In the genomic region with DNA sequence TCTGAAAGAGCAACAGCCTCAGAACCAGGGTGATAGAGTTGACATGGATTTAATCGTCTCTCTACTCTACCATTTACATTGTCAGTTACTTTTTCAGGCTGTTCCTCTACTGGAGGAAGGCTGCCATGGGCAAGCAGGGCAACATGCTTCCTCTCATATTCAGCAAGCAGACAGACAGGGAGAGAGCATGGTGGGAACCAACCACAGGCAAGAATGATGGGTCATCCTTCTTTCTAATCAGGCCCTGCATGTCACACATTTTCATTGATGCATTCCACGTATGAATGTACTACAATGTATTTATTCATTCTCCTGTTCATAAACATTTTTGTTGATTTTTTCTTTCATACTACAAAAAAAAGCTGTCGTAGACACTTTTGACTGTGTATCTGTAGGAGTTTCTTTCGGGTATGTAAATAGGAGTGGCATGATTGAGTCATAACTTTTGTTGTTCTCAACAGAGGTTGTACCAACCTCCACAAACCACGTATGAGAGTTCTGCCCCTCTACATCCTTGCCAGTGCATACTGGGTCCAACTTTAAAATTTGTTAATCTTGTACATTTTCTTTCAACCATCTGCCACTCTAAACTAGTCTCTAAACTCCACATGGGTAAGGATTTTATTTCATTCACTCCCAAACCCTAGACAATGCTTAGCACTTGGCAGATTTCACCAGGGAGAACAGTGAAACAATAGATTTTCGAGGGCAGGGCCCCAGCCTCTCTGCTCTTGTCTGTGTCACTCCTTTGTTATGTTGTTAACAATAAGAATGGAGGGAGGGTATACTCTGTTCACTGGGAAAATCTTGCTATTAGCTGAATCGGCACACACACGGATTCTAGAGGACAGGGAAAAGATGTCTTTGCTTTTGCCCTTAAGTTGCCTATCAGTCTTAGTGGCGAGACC, we compare ENCODE assay signal across 19 cellular contexts. TPM values are rescaled to one million over a fixed set of nuclear protein-coding genes. Genes with fewer than 3 reads are reported as not detected.
A peak's percentile ranks its signal among the peaks of the same experiment; 100 is the strongest.
DNase-seq lines count a peak whose midpoint lies in the region; ATAC-seq and TF ChIP-seq lines count a peak whose summit lies in the region.
"Had no signal": no experiment of that assay in that cellular context is flagged by ENCODE, and none has a peak within 500 bp of the region (broad histone marks: within the 10 kb centered on the region; RNA-seq: fewer than 3 reads in every experiment).

No MANE protein-coding gene starts in this region.

- no peaks in the 10 kb centered on the region for H3K36me3 Mint-ChIP-seq in activated T-helper 1 cell treated with anti-CD3 and anti-CD28 coated beads, Interleukin-12 subunit alpha, Interleukin-12 subunit beta, Interleukin-2, Interleukin-4 antibody, amounts not matched to agents 30 ng/mL and 10 ng/mL and 1 ng/mL, durations not matched to agents 14 hours and 24 hours and 36 hours (ENCODE audit: low read depth)
- H3K36me3 Mint-ChIP-seq: brain, IgD-negative memory B cell had no signal

- no peak overlapping the region for H3K4me3 Mint-ChIP-seq in activated T-helper 1 cell treated with anti-CD3 and anti-CD28 coated beads, Interleukin-12 subunit alpha, Interleukin-12 subunit beta, Interleukin-2, Interleukin-4 antibody, amounts not matched to agents 30 ng/mL and 10 ng/mL and 1 ng/mL, durations not matched to agents 14 hours and 24 hours and 36 hours
- H3K4me3 Mint-ChIP-seq: brain, H9, IgD-negative memory B cell had no signal

- ATAC-seq in activated CD4-positive, CD25-positive, alpha-beta regulatory T cell treated with anti-CD3 and anti-CD28 coated beads, Interleukin-2, amount 50 U/mL, for 24 hours: peak; percentile 63 to 65

- H2AFZ ChIP-seq in Karpas-422 (ENCODE audit: low read length): no peak overlapping the region

- intact Hi-C loops in activated T-helper 1 cell treated with anti-CD3 and anti-CD28 coated beads, Interleukin-12 subunit alpha, Interleukin-12 subunit beta, Interleukin-2, Interleukin-4 antibody, amounts not matched to agents 30 ng/mL and 10 ng/mL and 1 ng/mL, durations not matched to agents 14 hours and 24 hours and 36 hours (cut with micrococcal nuclease): loop anchor here (1.0 to 5.0 kb wide), 5 partner anchors 23 to 421 kb away; a partner anchor contains a TSS

- no peaks in the 10 kb centered on the region for H3K9me3 Mint-ChIP-seq in activated T-helper 1 cell treated with anti-CD3 and anti-CD28 coated beads, Interleukin-12 subunit alpha, Interleukin-12 subunit beta, Interleukin-2, Interleukin-4 antibody, amounts not matched to agents 30 ng/mL and 10 ng/mL and 1 ng/mL, durations not matched to agents 14 hours and 24 hours and 36 hours
- H3K9me3 Mint-ChIP-seq: H9 had no signal

- no peaks in the 10 kb centered on the region for H3K9me2 ChIP-seq in Karpas-422 (replicated peaks; ENCODE audit: insufficient read depth, low read length)

- H3K4me3 ChIP-seq in fibroblast of villous mesenchyme (ENCODE audit: low read depth, low read length) (no peak overlapping the region), Karpas-422 (ENCODE audit: low read length) (no peak overlapping the region)
- H3K4me3 ChIP-seq: BLaER1 treated with 17β-estradiol and CSF1 and Interleukin-3, amounts not matched to agents 10 nM and 100 nM; psoas muscle; thyroid gland had no signal

- no peaks in the 10 kb centered on the region for H4K20me1 ChIP-seq in Karpas-422 (ENCODE audit: insufficient read depth, low read depth, low read length)
- H4K20me1 ChIP-seq: BLaER1 treated with 17β-estradiol and CSF1 and Interleukin-3, amounts not matched to agents 10 nM and 100 nM had no signal

- no peaks in the 10 kb centered on the region for H3K27me3 ChIP-seq in Karpas-422 (ENCODE audit: low read length)
- H3K27me3 ChIP-seq: BLaER1 treated with 17β-estradiol and CSF1 and Interleukin-3, amounts not matched to agents 10 nM and 100 nM; thyroid gland had no signal

- no peak overlapping the region for H3K4me2 ChIP-seq in Karpas-422 (ENCODE audit: low read depth, low read length, poor library complexity, severe bottlenecking)

- peaks cover 18% of the 10 kb centered on the region for H3K4me1 Mint-ChIP-seq in activated T-helper 1 cell treated with anti-CD3 and anti-CD28 coated beads, Interleukin-12 subunit alpha, Interleukin-12 subunit beta, Interleukin-2, Interleukin-4 antibody, amounts not matched to agents 30 ng/mL and 10 ng/mL and 1 ng/mL, durations not matched to agents 14 hours and 24 hours and 36 hours (ENCODE audit: low read depth)
- H3K4me1 Mint-ChIP-seq: IgD-negative memory B cell had no signal

- H3K4me1 ChIP-seq in Karpas-422 (ENCODE audit: low read length): no peaks in the 10 kb centered on the region
- H3K4me1 ChIP-seq: psoas muscle, thyroid gland had no signal

- no peak for DNase-seq in activated CD4-positive, CD25-positive, alpha-beta regulatory T cell (lab: John Stamatoyannopoulos, UW)
- no peak for DNase-seq in activated T-helper 1 cell treated with anti-CD3 and anti-CD28 coated beads, Interleukin-12 subunit alpha, Interleukin-12 subunit beta, Interleukin-2, Interleukin-4 antibody, amounts not matched to agents 30 ng/mL and 10 ng/mL and 1 ng/mL, durations not matched to agents 14 hours and 24 hours and 36 hours (ENCODE audit: low spot score)
- DNase-seq in fibroblast of villous mesenchyme (ENCODE audit: low read depth): peak; percentile 12
- peak; percentile 14 for DNase-seq in renal cortical epithelial cell (ENCODE audit: low read depth)
- DNase-seq in Karpas-422: no peak
- no peak for DNase-seq in GF-D8 (lab: John Stamatoyannopoulos, UW)
- DNase-seq in cerebellum (ENCODE audit: low spot score): no peak
- DNase-seq: MV-4-11, NCI-H2029, NCI-H510A had no signal

- TF ChIP-seq CTCF in fibroblast of villous mesenchyme (IDR thresholded peaks at IDR 0.05; ENCODE audit: insufficient read depth, low read depth, low read length): no peak

- H3K9ac ChIP-seq in Karpas-422 (ENCODE audit: low read length): no peak overlapping the region
- H3K9ac ChIP-seq: BLaER1 treated with 17β-estradiol and CSF1 and Interleukin-3, amounts not matched to agents 10 nM and 100 nM had no signal

- H3K27ac Mint-ChIP-seq in activated T-helper 1 cell treated with anti-CD3 and anti-CD28 coated beads, Interleukin-12 subunit alpha, Interleukin-12 subunit beta, Interleukin-2, Interleukin-4 antibody, amounts not matched to agents 30 ng/mL and 10 ng/mL and 1 ng/mL, durations not matched to agents 14 hours and 24 hours and 36 hours: peak overlapping the region; percentile 75
- H3K27ac Mint-ChIP-seq: activated naive CD4-positive, alpha-beta T cell treated with anti-CD3 and anti-CD28 coated beads, Interleukin-2, amount 50 U/mL, for 72 hours; H9; IgD-negative memory B cell had no signal

- H3K27ac ChIP-seq in Karpas-422 (ENCODE audit: low read length): no peak overlapping the region
- H3K27ac ChIP-seq: BLaER1 treated with 17β-estradiol and CSF1 and Interleukin-3, amounts not matched to agents 10 nM and 100 nM; HL-60; psoas muscle; thyroid gland had no signal

- H3K79me2 ChIP-seq in Karpas-422 (ENCODE audit: low read length): no peaks in the 10 kb centered on the region

- H3K27me3 Mint-ChIP-seq in activated T-helper 1 cell treated with anti-CD3 and anti-CD28 coated beads, Interleukin-12 subunit alpha, Interleukin-12 subunit beta, Interleukin-2, Interleukin-4 antibody, amounts not matched to agents 30 ng/mL and 10 ng/mL and 1 ng/mL, durations not matched to agents 14 hours and 24 hours and 36 hours (ENCODE audit: insufficient read depth): peaks cover 7% of the 10 kb centered on the region

- H3K9me3 ChIP-seq in Karpas-422 (ENCODE audit: low read length): no peaks in the 10 kb centered on the region
- H3K9me3 ChIP-seq: psoas muscle, thyroid gland had no signal

- no peaks in the 10 kb centered on the region for H3K36me3 ChIP-seq in Karpas-422 (ENCODE audit: insufficient read depth, low read length)
- H3K36me3 ChIP-seq: BLaER1 treated with 17β-estradiol and CSF1 and Interleukin-3, amounts not matched to agents 10 nM and 100 nM; thyroid gland had no signal

RNA-seq across cellular contexts. Expression of a gene that starts 58.7 kb away (rescaled TPM):
- 141 and 156 TPM in 2 replicates for total RNA-seq in activated T-helper 1 cell treated with anti-CD3 and anti-CD28 coated beads, Interleukin-12 subunit alpha, Interleukin-12 subunit beta, Interleukin-2, Interleukin-4 antibody, amounts not matched to agents 30 ng/mL and 10 ng/mL and 1 ng/mL, durations not matched to agents 14 hours and 24 hours and 36 hours
- 28.0 and 30.7 TPM in 2 replicates for total RNA-seq in fibroblast of villous mesenchyme
- 42.7 and 43.2 TPM in 2 replicates for total RNA-seq in renal cortical epithelial cell
- 38.5 and 38.9 TPM in 2 replicates for total RNA-seq in Karpas-422 (2014; rRNA removed; shearing (Covaris generic); ENCODE audit: low replicate concordance)
- 39.0 TPM for total RNA-seq in cerebellum

RNA-seq across cellular contexts. Expression of a gene that starts 59.1 kb away (rescaled TPM):
- total RNA-seq in activated T-helper 1 cell treated with anti-CD3 and anti-CD28 coated beads, Interleukin-12 subunit alpha, Interleukin-12 subunit beta, Interleukin-2, Interleukin-4 antibody, amounts not matched to agents 30 ng/mL and 10 ng/mL and 1 ng/mL, durations not matched to agents 14 hours and 24 hours and 36 hours: 65.6 and 67.8 TPM in 2 replicates
- total RNA-seq in fibroblast of villous mesenchyme (44.5 and 64.8 TPM in 2 replicates), renal cortical epithelial cell (8.1 and 28.5 TPM in 2 replicates), cerebellum (14.2 TPM)
- total RNA-seq in Karpas-422 (2014; rRNA removed; shearing (Covaris generic); ENCODE audit: low replicate concordance): 24.4 and 80.4 TPM in 2 replicates

Comparison
In these comparisons a context has a peak if more than half of its experiments do, and no peak if none do; other contexts are left out.
1. DNase-seq: peak in fibroblast of villous mesenchyme (single experiment) and renal cortical epithelial cell (single experiment); none in activated CD4-positive, CD25-positive, alpha-beta regulatory T cell (0 of 4), activated T-helper 1 cell treated with anti-CD3 and anti-CD28 coated beads, Interleukin-12 subunit alpha, Interleukin-12 subunit beta, Interleukin-2, Interleukin-4 antibody, amounts not matched to agents 30 ng/mL and 10 ng/mL and 1 ng/mL, durations not matched to agents 14 hours and 24 hours and 36 hours (single experiment), Karpas-422 (single experiment), GF-D8 (single experiment) and cerebellum (single experiment).